In the genomic region with DNA sequence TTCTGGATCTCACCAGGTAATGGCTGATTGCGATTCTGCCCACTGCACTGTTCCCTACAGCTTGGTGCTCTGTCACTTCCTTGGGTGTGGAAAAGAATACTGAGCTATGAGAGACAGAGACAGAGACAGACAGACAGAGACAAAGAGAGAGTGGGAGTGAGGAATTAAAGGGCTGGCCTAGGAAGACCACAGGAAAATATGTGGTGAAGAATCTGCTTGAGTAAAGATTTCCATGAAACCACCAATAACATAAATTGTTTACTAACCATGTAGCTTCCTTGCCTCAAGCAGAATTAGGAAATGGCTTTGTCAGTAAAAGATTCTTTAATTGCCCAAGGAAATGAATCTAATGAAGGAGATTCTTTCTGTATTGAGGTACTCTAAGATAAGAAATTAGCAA, we compare ENCODE assay signal across 19 cellular contexts. TPM values are rescaled to one million over a fixed set of nuclear protein-coding genes. Genes with fewer than 3 reads are reported as not detected.
DNase-seq lines count a peak whose midpoint lies in the region; ATAC-seq and TF ChIP-seq lines count a peak whose summit lies in the region.
"Had no signal": no experiment of that assay in that cellular context is flagged by ENCODE, and none has a peak within 500 bp of the region (broad histone marks: within the 10 kb centered on the region; RNA-seq: fewer than 3 reads in every experiment).

No MANE protein-coding gene starts in this region.

- no peaks in the 10 kb centered on the region for H3K27me3 Mint-ChIP-seq in activated T-helper 1 cell treated with anti-CD3 and anti-CD28 coated beads, Interleukin-12 subunit alpha, Interleukin-12 subunit beta, Interleukin-2, Interleukin-4 antibody, amounts not matched to agents 30 ng/mL and 10 ng/mL and 1 ng/mL, durations not matched to agents 14 hours and 24 hours and 36 hours (ENCODE audit: insufficient read depth)
- H3K27me3 Mint-ChIP-seq: B cell had no signal

- TF ChIP-seq CTCF in foreskin keratinocyte (conservative IDR thresholded peaks at IDR 0.05): no peak

- H3K4me1 Mint-ChIP-seq in activated T-helper 1 cell treated with anti-CD3 and anti-CD28 coated beads, Interleukin-12 subunit alpha, Interleukin-12 subunit beta, Interleukin-2, Interleukin-4 antibody, amounts not matched to agents 30 ng/mL and 10 ng/mL and 1 ng/mL, durations not matched to agents 14 hours and 24 hours and 36 hours (ENCODE audit: low read depth): peaks cover 46% of the 10 kb centered on the region
- H3K4me1 Mint-ChIP-seq: B cell, WTC11 had no signal

- no peak for ATAC-seq in foreskin keratinocyte
- no peak for ATAC-seq in GM21526 (IDR thresholded peaks at IDR 0.05; ENCODE audit: low FRiP score, unreplicated experiment)
- ATAC-seq in GM21381 (IDR thresholded peaks at IDR 0.05; ENCODE audit: unreplicated experiment): no peak
- ATAC-seq: sciatic nerve, WTC11 had no signal

- peaks cover 15% of the 10 kb centered on the region for H3K9me3 Mint-ChIP-seq in activated T-helper 1 cell treated with anti-CD3 and anti-CD28 coated beads, Interleukin-12 subunit alpha, Interleukin-12 subunit beta, Interleukin-2, Interleukin-4 antibody, amounts not matched to agents 30 ng/mL and 10 ng/mL and 1 ng/mL, durations not matched to agents 14 hours and 24 hours and 36 hours

- peak overlapping the region; percentile 23 for H3K4me3 Mint-ChIP-seq in activated T-helper 1 cell treated with anti-CD3 and anti-CD28 coated beads, Interleukin-12 subunit alpha, Interleukin-12 subunit beta, Interleukin-2, Interleukin-4 antibody, amounts not matched to agents 30 ng/mL and 10 ng/mL and 1 ng/mL, durations not matched to agents 14 hours and 24 hours and 36 hours
- H3K4me3 Mint-ChIP-seq: B cell; T-helper 2 cell treated with Interferon-gamma antibody and Interleukin-4, amounts not matched to agents 5 μg/mL and 100 μg/mL, for 36 hours; WTC11 had no signal

- H3K27ac Mint-ChIP-seq in activated T-helper 1 cell treated with anti-CD3 and anti-CD28 coated beads, Interleukin-12 subunit alpha, Interleukin-12 subunit beta, Interleukin-2, Interleukin-4 antibody, amounts not matched to agents 30 ng/mL and 10 ng/mL and 1 ng/mL, durations not matched to agents 14 hours and 24 hours and 36 hours: peak overlapping the region; percentile 38
- H3K27ac Mint-ChIP-seq: B cell; T-helper 2 cell treated with Interferon-gamma antibody and Interleukin-4, amounts not matched to agents 5 μg/mL and 100 μg/mL, for 36 hours; WTC11 had no signal

- no peak overlapping the region for H3K27ac ChIP-seq in foreskin keratinocyte
- H3K27ac ChIP-seq: coronary artery had no signal

- peak; percentile 76 for DNase-seq in EH (ENCODE audit: low read depth)
- no peak for DNase-seq in activated T-helper 1 cell treated with anti-CD3 and anti-CD28 coated beads, Interleukin-12 subunit alpha, Interleukin-12 subunit beta, Interleukin-2, Interleukin-4 antibody, amounts not matched to agents 30 ng/mL and 10 ng/mL and 1 ng/mL, durations not matched to agents 14 hours and 24 hours and 36 hours (ENCODE audit: low spot score)
- peak; percentile 23 for DNase-seq in dedifferentiated amniotic fluid mesenchymal stem cell (ENCODE audit: extremely low spot score)
- peak; percentile 30 for DNase-seq in non-pigmented ciliary epithelial cell (ENCODE audit: low read depth)
- no peak for DNase-seq in foreskin keratinocyte
- no peak for DNase-seq in nucleus accumbens (lab: John Stamatoyannopoulos, UW)
- DNase-seq: amygdala, glutamatergic neuron, NCI-H1436, NCI-H2171, NCI-H774, occipital lobe had no signal

- H3K4me1 ChIP-seq in foreskin keratinocyte: peaks cover 23% of the 10 kb centered on the region

- no peaks in the 10 kb centered on the region for H3K27me3 ChIP-seq in foreskin keratinocyte

- intact Hi-C loops in activated T-helper 1 cell treated with anti-CD3 and anti-CD28 coated beads, Interleukin-12 subunit alpha, Interleukin-12 subunit beta, Interleukin-2, Interleukin-4 antibody, amounts not matched to agents 30 ng/mL and 10 ng/mL and 1 ng/mL, durations not matched to agents 14 hours and 24 hours and 36 hours (cut with micrococcal nuclease): loop anchor here (2.0 kb wide), 1 partner anchor 61 kb away; no protein-coding TSS in a partner anchor

- peaks cover 41% of the 10 kb centered on the region for H3K36me3 Mint-ChIP-seq in activated T-helper 1 cell treated with anti-CD3 and anti-CD28 coated beads, Interleukin-12 subunit alpha, Interleukin-12 subunit beta, Interleukin-2, Interleukin-4 antibody, amounts not matched to agents 30 ng/mL and 10 ng/mL and 1 ng/mL, durations not matched to agents 14 hours and 24 hours and 36 hours (ENCODE audit: low read depth)

RNA-seq across cellular contexts. Expression of gene MPZL1, which starts 54.4 kb away (rescaled TPM):
- total RNA-seq in activated T-helper 1 cell treated with anti-CD3 and anti-CD28 coated beads, Interleukin-12 subunit alpha, Interleukin-12 subunit beta, Interleukin-2, Interleukin-4 antibody, amounts not matched to agents 30 ng/mL and 10 ng/mL and 1 ng/mL, durations not matched to agents 14 hours and 24 hours and 36 hours: 40.8 and 40.9 TPM in 2 replicates
- total RNA-seq in foreskin keratinocyte: 125 TPM in 2 replicates
- polyA plus RNA-seq in foreskin keratinocyte: 71.4 and 86.1 TPM in 2 replicates

Comparison
In these comparisons a context has a peak if more than half of its experiments do, and no peak if none do; other contexts are left out.
1. DNase-seq: peak in EH (single experiment), dedifferentiated amniotic fluid mesenchymal stem cell (single experiment) and non-pigmented ciliary epithelial cell (single experiment); none in activated T-helper 1 cell treated with anti-CD3 and anti-CD28 coated beads, Interleukin-12 subunit alpha, Interleukin-12 subunit beta, Interleukin-2, Interleukin-4 antibody, amounts not matched to agents 30 ng/mL and 10 ng/mL and 1 ng/mL, durations not matched to agents 14 hours and 24 hours and 36 hours (single experiment), foreskin keratinocyte (0 of 2) and nucleus accumbens (0 of 56).